Comparison of ENCODE assay signal across 1 cellular context in genomic region chr16:47460755-47461597, GRCh38.
TF ChIP-seq lines count a peak whose summit lies in the region.

Gene ITFG1 (minus strand): TSS chr16:47461063. CDS start chr16:47461045, 18 bp downstream.
Gene PHKB (plus strand): TSS chr16:47461331. CDS start chr16:47461351, 20 bp downstream.

TF ChIP-seq in GM23338, 12 proteins besides CTCF, POLR2A, EP300 and RAD21 (continued from another document):
- no peak for TF ChIP-seq REST (IDR thresholded peaks at IDR 0.05; ENCODE audit: unreplicated experiment)
- TF ChIP-seq ZNF114 (CRISPR knock-in tag; IDR thresholded peaks at IDR 0.05) = no peak
- no peak for TF ChIP-seq STAT1 (IDR thresholded peaks at IDR 0.05; ENCODE audit: unreplicated experiment)
- TF ChIP-seq CREB1 (CRISPR knock-in tag; IDR thresholded peaks at IDR 0.05; ENCODE audit: low read depth) = no peak
